8 cellular contexts compared by ENCODE assay signal in the genomic region with DNA sequence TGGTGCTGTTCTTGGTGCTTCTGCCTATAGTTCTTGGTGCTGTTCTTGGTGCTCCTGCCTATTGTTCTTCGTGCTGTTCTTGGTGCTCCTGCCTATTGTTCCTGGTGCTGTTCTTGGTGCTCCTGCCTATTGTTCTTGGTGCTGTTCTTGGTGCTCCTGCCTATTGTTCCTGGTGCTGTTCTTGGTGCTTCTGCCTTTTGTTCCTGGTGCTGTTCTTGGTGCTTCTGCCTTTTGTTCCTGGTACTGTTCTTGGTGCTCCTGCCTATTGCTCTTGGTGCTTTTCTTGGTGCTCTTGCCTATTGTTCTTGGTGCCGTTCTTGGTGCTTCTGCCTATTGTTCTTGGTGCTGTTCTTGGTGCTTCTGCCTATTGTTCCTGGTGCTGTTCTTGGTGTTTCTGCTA.
"Had no signal": no experiment of that assay in that cellular context is flagged by ENCODE, and none has a peak within 500 bp of the region (broad histone marks: within the 10 kb centered on the region; RNA-seq: fewer than 3 reads in every experiment).

No MANE protein-coding gene starts in this region.

- DNase-seq: GDM1, GF-D8 had no signal

- H3K4me3 ChIP-seq: GM12878 had no signal

- ATAC-seq: GM12878 had no signal

- FAIRE-seq: G401.6, GM12878, GM12891, GM12892, GM18507, GM19239 had no signal
